24 cellular contexts compared by ENCODE assay signal in genomic region chr13:93466502-93467036, GRCh38.
"Had no signal": no experiment of that assay in that cellular context is flagged by ENCODE, and none has a peak within 500 bp of the region (broad histone marks: within the 10 kb centered on the region; RNA-seq: fewer than 3 reads in every experiment).

No MANE protein-coding gene starts in this region.

- ATAC-seq: activated CD8-positive, alpha-beta T cell treated with anti-CD3 and anti-CD28 coated beads, Interleukin-2, amount 10 ng/mL, durations not matched to agents 7 days and 5 days; T-helper 17 cell; WTC11 had no signal

- H3K27ac Mint-ChIP-seq: activated CD8-positive, alpha-beta T cell treated with anti-CD3 and anti-CD28 coated beads, Interleukin-2, amount 10 ng/mL, durations not matched to agents 7 days and 5 days; activated naive CD4-positive, alpha-beta T cell treated with anti-CD3 and anti-CD28 coated beads, Interleukin-2, amount 50 U/mL, for 24 hours; brain; T-helper 17 cell; WTC11 had no signal

- H3K27ac ChIP-seq: PC-9 had no signal

- H3K36me3 Mint-ChIP-seq: activated naive CD4-positive, alpha-beta T cell treated with anti-CD3 and anti-CD28 coated beads, Interleukin-2, amount 50 U/mL, for 24 hours had no signal

- H3K27me3 Mint-ChIP-seq: activated naive CD4-positive, alpha-beta T cell treated with anti-CD3 and anti-CD28 coated beads, Interleukin-2, amount 50 U/mL, for 24 hours; T-helper 17 cell had no signal

- FAIRE-seq: astrocyte had no signal

- H3K4me3 Mint-ChIP-seq: activated CD8-positive, alpha-beta T cell treated with anti-CD3 and anti-CD28 coated beads, Interleukin-2, amount 10 ng/mL, durations not matched to agents 7 days and 5 days; activated naive CD4-positive, alpha-beta T cell treated with anti-CD3 and anti-CD28 coated beads, Interleukin-2, amount 50 U/mL, for 24 hours; brain; T-helper 17 cell; WTC11 had no signal

- H3K4me3 ChIP-seq: PC-9 had no signal

- H3K4me1 Mint-ChIP-seq: activated naive CD4-positive, alpha-beta T cell treated with anti-CD3 and anti-CD28 coated beads, Interleukin-2, amount 50 U/mL, for 24 hours; T-helper 17 cell had no signal

- H3K4me2 ChIP-seq: PC-9 had no signal

- H2AFZ ChIP-seq: PC-9 had no signal

- DNase-seq: activated CD4-positive, alpha-beta T cell treated with anti-CD3 and anti-CD28 coated beads for 48 hours; activated CD4-positive, alpha-beta T cell treated with anti-CD3 and anti-CD28 coated beads, Interleukin-2, amount 50 U/mL, for 4 hours; activated CD4-positive, CD25-positive, alpha-beta regulatory T cell treated with anti-CD3 and anti-CD28 coated beads, Interleukin-2, amount 50 U/mL, for 72 hours; activated CD8-positive, alpha-beta memory T cell treated with anti-CD3 and anti-CD28 coated beads, Interleukin-2, amount 50 U/mL, for 48 hours; activated CD8-positive, alpha-beta T cell treated with anti-CD3 and anti-CD28 coated beads, Interleukin-2, amount 10 ng/mL, durations not matched to agents 7 days and 5 days; activated T-cell treated with anti-CD3 and anti-CD28 coated beads, Interleukin-2, amount 50 U/mL, for 1 hour; amygdala; cerebellar nuclear complex; Kasumi-1; KBM-7; NCI-H1048; NCI-H146; NCI-H1930; NCI-H510A treated with DMSO at 0.1 percent for 48 hours; NCI-H69; NK-92 treated with Interleukin-12 subunit alpha and Interleukin-12 subunit beta, amount 100 ng/mL, for 24 hours; PC-9; SIG-M5; T-helper 17 cell; T-helper 9 cell had no signal
